Comparison of ENCODE assay signal across 8 cellular contexts in the genomic region with DNA sequence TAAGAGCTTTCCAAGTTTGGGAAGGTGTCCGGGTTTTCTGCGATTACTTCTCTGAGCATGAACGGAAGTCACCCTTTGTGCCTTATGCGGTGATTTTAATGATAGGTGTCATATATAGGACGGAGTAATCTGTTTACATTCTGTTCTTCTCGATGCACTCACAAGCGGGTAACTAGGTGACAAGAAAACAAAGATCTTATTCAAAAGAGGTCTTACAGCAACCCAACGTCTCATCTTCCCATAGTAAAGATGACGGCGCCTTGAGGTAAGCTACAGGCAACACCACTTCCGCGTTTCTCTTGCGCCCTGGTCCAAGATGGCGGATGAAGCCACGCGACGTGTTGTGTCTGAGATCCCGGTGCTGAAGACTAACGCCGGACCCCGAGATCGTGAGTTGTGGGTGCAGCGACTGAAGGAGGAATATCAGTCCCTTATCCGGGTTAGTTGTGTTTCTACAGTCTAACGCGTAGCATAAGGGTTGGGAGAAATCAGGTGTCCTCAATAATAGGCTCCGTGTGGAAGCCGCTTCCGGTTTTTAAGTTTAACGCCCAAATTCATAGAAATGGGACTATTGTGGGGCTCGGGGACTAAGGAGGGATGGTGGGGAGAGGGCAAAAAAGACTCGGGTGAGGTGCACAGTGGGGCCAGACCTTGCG. TPM values are rescaled to one million over a fixed set of nuclear protein-coding genes. Genes with fewer than 3 reads are reported as not detected.
DNase-seq lines count a peak whose midpoint lies in the region; ATAC-seq and TF ChIP-seq lines count a peak whose summit lies in the region.

Gene UFC1, plus strand, starts transcription at position 297 of the 656 bp plus-strand sequence. Its CDS starts 20 bp downstream, at position 317.

- ATAC-seq in HG02870 (IDR thresholded peaks at IDR 0.05; ENCODE audit: unreplicated experiment) (peak; percentile 84), T-helper 17 cell (peak; percentile 93)

- peak within 1 kb of the TSS; percentile 98 for H3K4me3 Mint-ChIP-seq in T-helper 17 cell

- peak within 1 kb of the TSS; percentile 99 for H3K27ac Mint-ChIP-seq in T-helper 17 cell

- H3K9me3 ChIP-seq in T-helper 17 cell (ENCODE audit: control insufficient read depth, low read length, poor library complexity, severe bottlenecking) (no peaks in the 10 kb centered on the region), right atrium auricular region (no peaks in the 10 kb centered on the region), vagina (no peaks in the 10 kb centered on the region)

- H3K27ac ChIP-seq in angular gyrus (ENCODE audit: low read depth, low read length) (peak within 1 kb of the TSS; percentile 97), right atrium auricular region (peak within 1 kb of the TSS; percentile 91 to 97), vagina (peak within 1 kb of the TSS; percentile 89)

- no peak for TF ChIP-seq POLR2A in vagina (IDR thresholded peaks at IDR 0.05)

- no peaks in the 10 kb centered on the region for H3K27me3 Mint-ChIP-seq in T-helper 17 cell

- no peak for TF ChIP-seq CTCF in GM12865 (IDR thresholded peaks at IDR 0.05; ENCODE audit: insufficient read depth, low read depth, low read length, missing control alignments)
- TF ChIP-seq CTCF in right atrium auricular region (IDR thresholded peaks at IDR 0.05) = no peak
- TF ChIP-seq CTCF in vagina (IDR thresholded peaks at IDR 0.05) = no peak

- peaks cover 0 to 15% of the 10 kb centered on the region in 2 donors for H3K4me1 ChIP-seq in right atrium auricular region
- H3K4me1 ChIP-seq in vagina = peaks cover 27% of the 10 kb centered on the region

- H3K4me1 Mint-ChIP-seq in T-helper 17 cell = peaks cover 32% of the 10 kb centered on the region

- DNase-seq in GM12865 (ENCODE audit: low read depth) = peak; percentile 95
- peak; percentile 93 to 94 for DNase-seq in NCI-H187 (lab: John Stamatoyannopoulos, UW)
- DNase-seq in T-helper 17 cell = peak; percentile 57 to 73 (median 69)
- DNase-seq in right atrium auricular region (ENCODE audit: low spot score) = peak; percentile 83
- peak; percentile 78 for DNase-seq in pulmonary artery endothelial cell (ENCODE audit: low read depth, low spot score)
- DNase-seq in vagina (ENCODE audit: extremely low spot score in 2 of 2) = no peak

- H3K4me3 ChIP-seq in GM12865 (ENCODE audit: low read depth, low read length) (peak within 1 kb of the TSS; percentile 95), right atrium auricular region (peak within 1 kb of the TSS; percentile 68 to 90), vagina (peak within 1 kb of the TSS; percentile 58 to 91)

- H3K27me3 ChIP-seq in right atrium auricular region (no peaks in the 10 kb centered on the region), vagina (no peaks in the 10 kb centered on the region)

- peaks cover 12% of the 10 kb centered on the region for H3K36me3 ChIP-seq in right atrium auricular region
- H3K36me3 ChIP-seq in vagina = peaks cover 0 to 11% of the 10 kb centered on the region in 2 donors

- intact Hi-C loops in vagina (cut with DNase I) = no loop called here

- peaks cover 6% of the 10 kb centered on the region for H3K36me3 Mint-ChIP-seq in T-helper 17 cell (ENCODE audit: low read depth)

RNA-seq across cellular contexts. Expression of gene UFC1, which starts in this region (rescaled TPM):
- total RNA-seq in T-helper 17 cell (100 to 1,000 TPM; 152 to 154 TPM), right atrium auricular region (10 to 100 TPM; 53.0 to 77.4 TPM), pulmonary artery endothelial cell (124 and 130 TPM in 2 replicates), vagina (61.1 TPM)

Comparison
In these comparisons a context has a peak if more than half of its experiments do, and no peak if none do; other contexts are left out.
1. DNase-seq: peak in GM12865 (single experiment), NCI-H187 (2 of 2), T-helper 17 cell (3 of 3), right atrium auricular region (single experiment) and pulmonary artery endothelial cell (single experiment); none in vagina (0 of 2).
2. Peak in every context shown above with its lines, with median percentiles within 50 percentile points of each other: H3K4me3 ChIP-seq and H3K27ac ChIP-seq.